In the genomic region with DNA sequence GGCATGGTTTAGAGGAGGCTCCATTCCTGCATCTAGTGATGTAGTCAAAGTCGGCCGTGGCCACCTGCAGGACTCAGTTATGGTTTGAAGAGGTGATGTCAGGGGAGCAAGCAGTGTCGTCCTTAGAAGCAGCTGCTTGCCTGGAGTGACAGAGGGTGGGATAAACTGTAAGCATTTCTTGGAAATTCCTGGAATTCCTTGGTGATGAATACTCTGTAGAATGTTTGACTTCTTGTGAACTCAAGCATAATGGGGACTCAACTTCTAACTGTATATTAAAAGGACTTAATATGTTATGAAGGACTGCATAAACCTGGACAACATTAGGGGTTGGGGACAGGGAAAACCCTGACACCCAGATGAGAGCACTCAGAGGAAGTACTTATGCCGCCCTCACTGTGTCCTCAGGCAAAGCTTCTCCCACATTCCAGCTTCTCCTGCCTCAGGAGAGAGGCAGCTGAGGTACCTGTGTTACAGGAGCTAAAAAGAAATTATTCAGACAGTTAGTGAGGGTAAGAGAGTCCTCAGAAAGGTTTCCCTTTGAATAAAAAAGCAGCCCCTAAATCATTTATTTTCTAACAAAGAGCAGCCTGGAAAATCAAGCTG, we compare ENCODE assay signal across 20 cellular contexts.
DNase-seq lines count a peak whose midpoint lies in the region; ATAC-seq, FAIRE-seq and TF ChIP-seq lines count a peak whose summit lies in the region.
"Had no signal": no experiment of that assay in that cellular context is flagged by ENCODE, and none has a peak within 500 bp of the region (broad histone marks: within the 10 kb centered on the region; RNA-seq: fewer than 3 reads in every experiment).

No MANE protein-coding gene starts in this region.

- H3K36me3 ChIP-seq in GM23338 (ENCODE audit: insufficient read depth) (no peaks in the 10 kb centered on the region), vagina (no peaks in the 10 kb centered on the region)
- H3K36me3 ChIP-seq: gastrocnemius medialis had no signal

- no peak overlapping the region for H3K4me3 Mint-ChIP-seq in GM23338
- no peak overlapping the region for H3K4me3 Mint-ChIP-seq in mesothelial cell of epicardium
- no peak overlapping the region for H3K4me3 Mint-ChIP-seq in activated naive CD8-positive, alpha-beta T cell treated with anti-CD3 and anti-CD28 coated beads for 36 hours
- H3K4me3 Mint-ChIP-seq: activated CD4-positive, alpha-beta memory T cell treated with anti-CD3 and anti-CD28 coated beads, Interleukin-2, amount 10 ng/mL, durations not matched to agents 7 days and 5 days; brain; T-helper 2 cell treated with Interferon-gamma antibody and Interleukin-4, amounts not matched to agents 5 μg/mL and 100 μg/mL, for 36 hours had no signal

- FAIRE-seq in RCC 7860 (lab: Jason Lieb, UNC): peak; percentile 95

- peaks cover 2% of the 10 kb centered on the region; the same call in 1 of the 3 replicates for H3K4me1 Mint-ChIP-seq in GM23338
- H3K4me1 Mint-ChIP-seq in mesothelial cell of epicardium: peaks cover 16% of the 10 kb centered on the region
- H3K4me1 Mint-ChIP-seq in activated naive CD8-positive, alpha-beta T cell treated with anti-CD3 and anti-CD28 coated beads for 36 hours: no peaks in the 10 kb centered on the region
- H3K4me1 Mint-ChIP-seq: activated CD4-positive, alpha-beta memory T cell treated with anti-CD3 and anti-CD28 coated beads, Interleukin-2, amount 10 ng/mL, durations not matched to agents 7 days and 5 days; brain had no signal

- no peak overlapping the region for H3K27ac ChIP-seq in GM23338 (ENCODE audit: low read depth)
- H3K27ac ChIP-seq in foreskin keratinocyte: no peak overlapping the region
- H3K27ac ChIP-seq in vagina: no peak overlapping the region
- H3K27ac ChIP-seq: epithelial cell of prostate, gastrocnemius medialis had no signal

- H3K36me3 Mint-ChIP-seq in GM23338 (ENCODE audit: low read depth) (no peaks in the 10 kb centered on the region), mesothelial cell of epicardium (no peaks in the 10 kb centered on the region)
- no peaks in the 10 kb centered on the region for H3K36me3 Mint-ChIP-seq in activated naive CD8-positive, alpha-beta T cell treated with anti-CD3 and anti-CD28 coated beads for 36 hours
- H3K36me3 Mint-ChIP-seq: brain had no signal

- peak overlapping the region; percentile 10; the same call in 1 of the 2 replicates for H2AFZ ChIP-seq in GM23338

- no peaks in the 10 kb centered on the region for H3K9me3 Mint-ChIP-seq in GM23338
- no peaks in the 10 kb centered on the region for H3K9me3 Mint-ChIP-seq in mesothelial cell of epicardium
- no peaks in the 10 kb centered on the region for H3K9me3 Mint-ChIP-seq in activated naive CD8-positive, alpha-beta T cell treated with anti-CD3 and anti-CD28 coated beads for 36 hours
- H3K9me3 Mint-ChIP-seq: activated CD4-positive, alpha-beta memory T cell treated with anti-CD3 and anti-CD28 coated beads, Interleukin-2, amount 10 ng/mL, durations not matched to agents 7 days and 5 days; brain; T-helper 2 cell treated with Interferon-gamma antibody and Interleukin-4, amounts not matched to agents 5 μg/mL and 100 μg/mL, for 36 hours had no signal

- H3K79me2 ChIP-seq in GM23338 (replicated peaks; ENCODE audit: insufficient read depth): no peaks in the 10 kb centered on the region

- H3K27ac Mint-ChIP-seq in GM23338 (no peak overlapping the region), mesothelial cell of epicardium (peak overlapping the region; percentile 51)
- H3K27ac Mint-ChIP-seq in activated naive CD8-positive, alpha-beta T cell treated with anti-CD3 and anti-CD28 coated beads for 36 hours: no peak overlapping the region
- H3K27ac Mint-ChIP-seq: activated CD4-positive, alpha-beta memory T cell treated with anti-CD3 and anti-CD28 coated beads, Interleukin-2, amount 10 ng/mL, durations not matched to agents 7 days and 5 days; brain; T-helper 2 cell treated with Interferon-gamma antibody and Interleukin-4, amounts not matched to agents 5 μg/mL and 100 μg/mL, for 36 hours had no signal

- ATAC-seq in GM23338 (peak; percentile 75), foreskin keratinocyte (peak; percentile 72)
- ATAC-seq: gastrocnemius medialis had no signal

- no peak overlapping the region for H3K4me3 ChIP-seq in GM23338
- no peak overlapping the region for H3K4me3 ChIP-seq in vagina
- H3K4me3 ChIP-seq: gastrocnemius medialis had no signal

- no peak for TF ChIP-seq POLR2A in vagina (IDR thresholded peaks at IDR 0.05)

- H3K4me2 ChIP-seq in GM23338: peak overlapping the region; percentile 9; the same call in 1 of the 2 replicates

- no peaks in the 10 kb centered on the region for H4K20me1 ChIP-seq in GM23338 (replicated peaks; ENCODE audit: insufficient read depth)

- TF ChIP-seq CTCF in GM23338 (conservative IDR thresholded peaks at IDR 0.05; ENCODE audit: low read depth in 2 of 2): no peak
- no peak for TF ChIP-seq CTCF in foreskin keratinocyte (conservative IDR thresholded peaks at IDR 0.05)
- TF ChIP-seq CTCF in mesothelial cell of epicardium (IDR thresholded peaks at IDR 0.05; ENCODE audit: unreplicated experiment): no peak
- no peak for TF ChIP-seq CTCF in vagina (IDR thresholded peaks at IDR 0.05)

- H3K9me3 ChIP-seq in vagina: no peaks in the 10 kb centered on the region
- H3K9me3 ChIP-seq: gastrocnemius medialis had no signal

- 0 out of 2 replicates have a peak, but pooled peaks cover 3% of the 10 kb centered on the region for H3K9me2 ChIP-seq in GM23338 (ENCODE audit: insufficient read depth)

- H3K27me3 Mint-ChIP-seq in GM23338 (ENCODE audit: insufficient read depth, low read depth, poor library complexity) (peaks cover 4% of the 10 kb centered on the region), mesothelial cell of epicardium (ENCODE audit: low read depth) (no peaks in the 10 kb centered on the region)
- H3K27me3 Mint-ChIP-seq in activated naive CD8-positive, alpha-beta T cell treated with anti-CD3 and anti-CD28 coated beads for 36 hours: no peaks in the 10 kb centered on the region
- H3K27me3 Mint-ChIP-seq: activated CD4-positive, alpha-beta memory T cell treated with anti-CD3 and anti-CD28 coated beads, Interleukin-2, amount 10 ng/mL, durations not matched to agents 7 days and 5 days had no signal

- H3F3A ChIP-seq in GM23338 (replicated peaks; ENCODE audit: low read depth): no peaks in the 10 kb centered on the region

- H3K27me3 ChIP-seq in GM23338 (ENCODE audit: insufficient read depth) (no peaks in the 10 kb centered on the region), foreskin keratinocyte (no peaks in the 10 kb centered on the region), vagina (no peaks in the 10 kb centered on the region)
- H3K27me3 ChIP-seq: gastrocnemius medialis had no signal

- intact Hi-C loops in vagina (cut with DNase I): no loop called here

- DNase-seq in GM23338 (ENCODE audit: low spot score) (peak; percentile 63), RCC 7860 (ENCODE audit: low spot score) (peak; percentile 94), foreskin keratinocyte (peak; percentile 47 to 72), mesothelial cell of epicardium (ENCODE audit: low spot score in 2 of 2, unreplicated experiment in 2 of 2) (no peak), vagina (ENCODE audit: extremely low spot score in 2 of 2) (no peak), NCI-H526 (lab: John Stamatoyannopoulos, UW) (no peak)
- DNase-seq in activated naive CD8-positive, alpha-beta T cell treated with anti-CD3 and anti-CD28 coated beads for 36 hours: no peak
- no peak for DNase-seq in stimulated activated CD4-positive, alpha-beta T cell treated with anti-CD3 and anti-CD28 coated beads, Interleukin-2, amount 100 ng/mL, for 24 hours
- DNase-seq: activated CD4-positive, alpha-beta memory T cell treated with anti-CD3 and anti-CD28 coated beads, Interleukin-2, amount 10 ng/mL, durations not matched to agents 7 days and 5 days; activated CD4-positive, CD25-positive, alpha-beta regulatory T cell; activated naive CD4-positive, alpha-beta T cell treated with anti-CD3 and anti-CD28 coated beads, Interleukin-2, amount 50 U/mL, for 16 hours; activated T-cell treated with anti-CD3 and anti-CD28 coated beads, Interleukin-2, amount 50 U/mL, for 1 hour; dermis blood vessel endothelial cell; gastrocnemius medialis; NCI-H1417; occipital lobe; retina had no signal

- H3K4me1 ChIP-seq in GM23338 (ENCODE audit: insufficient read depth) (peaks cover 9% of the 10 kb centered on the region; the same call in 1 of the 2 replicates), foreskin keratinocyte (peaks cover 8% of the 10 kb centered on the region), vagina (no peaks in the 10 kb centered on the region)
- H3K4me1 ChIP-seq: gastrocnemius medialis had no signal

TF ChIP-seq in GM23338, 12 proteins besides CTCF, POLR2A, EP300 and RAD21:
- TF ChIP-seq CREB1 (CRISPR knock-in tag; IDR thresholded peaks at IDR 0.05; ENCODE audit: low read depth) (no peak), ETS1 (IDR thresholded peaks at IDR 0.05) (no peak), NANOG (IDR thresholded peaks at IDR 0.05; ENCODE audit: borderline replicate concordance) (no peak), ZNF114 (CRISPR knock-in tag; IDR thresholded peaks at IDR 0.05) (no peak), EZH2 (IDR thresholded peaks at IDR 0.05; ENCODE audit: low read depth, unreplicated experiment) (no peak), STAT1 (IDR thresholded peaks at IDR 0.05; ENCODE audit: unreplicated experiment) (no peak), JUNB (IDR thresholded peaks at IDR 0.05; ENCODE audit: unreplicated experiment) (no peak), ZNF331 (CRISPR knock-in tag; IDR thresholded peaks at IDR 0.05; ENCODE audit: low read depth) (no peak)

Comparison
In these comparisons a context has a peak if more than half of its experiments do, and no peak if none do; other contexts are left out.
1. DNase-seq: peak in GM23338 (single experiment), RCC 7860 (single experiment) and foreskin keratinocyte (2 of 2); none in mesothelial cell of epicardium (0 of 2), activated naive CD8-positive, alpha-beta T cell treated with anti-CD3 and anti-CD28 coated beads for 36 hours (single experiment), vagina (0 of 2), stimulated activated CD4-positive, alpha-beta T cell treated with anti-CD3 and anti-CD28 coated beads, Interleukin-2, amount 100 ng/mL, for 24 hours (0 of 2) and NCI-H526 (0 of 2).